1 cellular context compared by ENCODE assay signal in the genomic region with DNA sequence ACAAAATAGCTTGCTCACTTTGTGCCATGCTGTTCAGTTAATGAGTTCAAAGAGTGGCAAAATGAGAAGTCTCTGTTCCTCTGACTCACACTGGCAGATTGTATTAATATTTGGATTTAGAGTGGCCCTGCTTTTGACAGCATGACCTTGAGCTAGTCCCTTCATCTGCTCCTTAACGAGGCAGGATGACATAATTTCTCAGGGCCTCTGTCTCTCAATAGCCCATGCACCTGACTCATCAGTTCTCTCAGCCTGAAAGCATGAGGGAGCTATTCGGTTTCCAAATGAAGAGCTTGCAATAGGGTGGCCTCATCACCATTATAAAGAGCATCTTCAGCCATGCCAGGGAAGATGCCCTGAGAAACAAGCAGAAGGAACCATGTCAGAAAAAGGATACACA.
TF ChIP-seq lines count a peak whose summit lies in the region.

No MANE protein-coding gene starts in this region.

TF ChIP-seq in HEK293, 187 proteins besides CTCF, POLR2A, EP300 and RAD21 (continued from another document):
- TF ChIP-seq ZNF280D (tag by site-specific recombination; IDR thresholded peaks at IDR 0.05) (peak; percentile 59; the same call in 1 of the 2 replicates), ZNF558 (tag by site-specific recombination; IDR thresholded peaks at IDR 0.05) (peak; percentile 54; the same call in 1 of the 2 replicates), ZNF394 (tag by site-specific recombination; IDR thresholded peaks at IDR 0.05; ENCODE audit: borderline replicate concordance) (peak; percentile 67; the same call in 1 of the 2 replicates), ZBTB7A (tag by site-specific recombination; IDR thresholded peaks at IDR 0.05; ENCODE audit: low read depth) (no peak), ZNF660 (tag by site-specific recombination; IDR thresholded peaks at IDR 0.05) (peak; percentile 89), OVOL3 (tag by site-specific recombination; IDR thresholded peaks at IDR 0.05) (no peak), ZEB2 (tag by site-specific recombination; IDR thresholded peaks at IDR 0.05) (peak; percentile 58), FEZF1 (tag by site-specific recombination; IDR thresholded peaks at IDR 0.05) (peak; percentile 45), ZNF114 (tag by site-specific recombination; IDR thresholded peaks at IDR 0.05) (no peak), ZNF629 (tag by site-specific recombination; IDR thresholded peaks at IDR 0.05) (peak; percentile 86), KLF8 (tag by site-specific recombination; IDR thresholded peaks at IDR 0.05) (peak; percentile 43; the same call in 1 of the 2 replicates), ZNF169 (tag by site-specific recombination; IDR thresholded peaks at IDR 0.05) (no peak), RBAK (tag by site-specific recombination; IDR thresholded peaks at IDR 0.05) (no peak), ZNF335 (tag by site-specific recombination; conservative IDR thresholded peaks at IDR 0.05) (0 out of 2 replicates have a peak, but pooled peaks have one; percentile 43), ZNF664 (tag by site-specific recombination; IDR thresholded peaks at IDR 0.05) (0 out of 2 replicates have a peak, but pooled peaks have one; percentile 3), ZNF10 (tag by site-specific recombination; IDR thresholded peaks at IDR 0.05) (peak; percentile 78), ZNF121 (tag by site-specific recombination; IDR thresholded peaks at IDR 0.05) (no peak), KLF10 (tag by site-specific recombination; IDR thresholded peaks at IDR 0.05) (no peak), ZBTB17 (tag by site-specific recombination; IDR thresholded peaks at IDR 0.05) (peak; percentile 43; the same call in 1 of the 2 replicates), ZFP69B (tag by site-specific recombination; IDR thresholded peaks at IDR 0.05) (peak; percentile 30; the same call in 1 of the 2 replicates), ZNF544 (tag by site-specific recombination; IDR thresholded peaks at IDR 0.05) (no peak), ZBTB6 (tag by site-specific recombination; IDR thresholded peaks at IDR 0.05) (peak; percentile 13; the same call in 1 of the 2 replicates), SP2 (tag by site-specific recombination; IDR thresholded peaks at IDR 0.05) (no peak), ZNF548 (tag by site-specific recombination; IDR thresholded peaks at IDR 0.05) (no peak), ZNF555 (tag by site-specific recombination; conservative IDR thresholded peaks at IDR 0.05) (no peak), ZNF24 (tag by site-specific recombination; IDR thresholded peaks at IDR 0.05) (peak; percentile 87), ZFP37 (tag by site-specific recombination; IDR thresholded peaks at IDR 0.05) (0 out of 2 replicates have a peak, but pooled peaks have one; percentile 46), ZNF366 (tag by site-specific recombination; conservative IDR thresholded peaks at IDR 0.05) (peak; percentile 86), ZNF530 (tag by site-specific recombination; IDR thresholded peaks at IDR 0.05; ENCODE audit: low read depth) (no peak), BCL11A (tag by site-specific recombination; IDR thresholded peaks at IDR 0.05; ENCODE audit: low read depth) (peak; percentile 57; the same call in 1 of the 2 replicates), ZNF600 (tag by site-specific recombination; IDR thresholded peaks at IDR 0.05) (0 out of 2 replicates have a peak, but pooled peaks have one; percentile 36), GFI1B (tag by site-specific recombination; IDR thresholded peaks at IDR 0.05) (no peak), ZXDB (tag by site-specific recombination; IDR thresholded peaks at IDR 0.05) (peak; percentile 41; the same call in 1 of the 2 replicates), SP3 (tag by site-specific recombination; IDR thresholded peaks at IDR 0.05) (peak; percentile 27; the same call in 1 of the 2 replicates)
- TF ChIP-seq, protein P1, sequence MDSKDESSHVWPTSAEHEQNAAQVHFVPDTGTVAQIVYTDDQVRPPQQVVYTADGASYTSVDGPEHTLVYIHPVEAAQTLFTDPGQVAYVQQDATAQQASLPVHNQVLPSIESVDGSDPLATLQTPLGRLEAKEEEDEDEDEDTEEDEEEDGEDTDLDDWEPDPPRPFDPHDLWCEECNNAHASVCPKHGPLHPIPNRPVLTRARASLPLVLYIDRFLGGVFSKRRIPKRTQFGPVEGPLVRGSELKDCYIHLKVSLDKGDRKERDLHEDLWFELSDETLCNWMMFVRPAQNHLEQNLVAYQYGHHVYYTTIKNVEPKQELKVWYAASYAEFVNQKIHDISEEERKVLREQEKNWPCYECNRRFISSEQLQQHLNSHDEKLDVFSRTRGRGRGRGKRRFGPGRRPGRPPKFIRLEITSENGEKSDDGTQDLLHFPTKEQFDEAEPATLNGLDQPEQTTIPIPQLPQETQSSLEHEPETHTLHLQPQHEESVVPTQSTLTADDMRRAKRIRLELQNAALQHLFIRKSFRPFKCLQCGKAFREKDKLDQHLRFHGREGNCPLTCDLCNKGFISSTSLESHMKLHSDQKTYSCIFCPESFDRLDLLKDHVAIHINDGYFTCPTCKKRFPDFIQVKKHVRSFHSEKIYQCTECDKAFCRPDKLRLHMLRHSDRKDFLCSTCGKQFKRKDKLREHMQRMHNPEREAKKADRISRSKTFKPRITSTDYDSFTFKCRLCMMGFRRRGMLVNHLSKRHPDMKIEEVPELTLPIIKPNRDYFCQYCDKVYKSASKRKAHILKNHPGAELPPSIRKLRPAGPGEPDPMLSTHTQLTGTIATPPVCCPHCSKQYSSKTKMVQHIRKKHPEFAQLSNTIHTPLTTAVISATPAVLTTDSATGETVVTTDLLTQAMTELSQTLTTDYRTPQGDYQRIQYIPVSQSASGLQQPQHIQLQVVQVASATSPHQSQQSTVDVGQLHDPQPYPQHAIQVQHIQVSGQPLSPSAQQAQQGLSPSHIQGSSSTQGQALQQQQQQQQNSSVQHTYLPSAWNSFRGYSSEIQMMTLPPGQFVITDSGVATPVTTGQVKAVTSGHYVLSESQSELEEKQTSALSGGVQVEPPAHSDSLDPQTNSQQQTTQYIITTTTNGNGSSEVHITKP (tag by site-specific recombination; IDR thresholded peaks at IDR 0.05), result 0 out of 2 replicates have a peak, but pooled peaks have one; percentile 27
- TF ChIP-seq, protein P2, sequence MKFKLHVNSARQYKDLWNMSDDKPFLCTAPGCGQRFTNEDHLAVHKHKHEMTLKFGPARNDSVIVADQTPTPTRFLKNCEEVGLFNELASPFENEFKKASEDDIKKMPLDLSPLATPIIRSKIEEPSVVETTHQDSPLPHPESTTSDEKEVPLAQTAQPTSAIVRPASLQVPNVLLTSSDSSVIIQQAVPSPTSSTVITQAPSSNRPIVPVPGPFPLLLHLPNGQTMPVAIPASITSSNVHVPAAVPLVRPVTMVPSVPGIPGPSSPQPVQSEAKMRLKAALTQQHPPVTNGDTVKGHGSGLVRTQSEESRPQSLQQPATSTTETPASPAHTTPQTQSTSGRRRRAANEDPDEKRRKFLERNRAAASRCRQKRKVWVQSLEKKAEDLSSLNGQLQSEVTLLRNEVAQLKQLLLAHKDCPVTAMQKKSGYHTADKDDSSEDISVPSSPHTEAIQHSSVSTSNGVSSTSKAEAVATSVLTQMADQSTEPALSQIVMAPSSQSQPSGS (tag by site-specific recombination; IDR thresholded peaks at IDR 0.05; ENCODE audit: low read depth), result 0 out of 2 replicates have a peak, but pooled peaks have one; percentile 50
- TF ChIP-seq, protein P3, sequence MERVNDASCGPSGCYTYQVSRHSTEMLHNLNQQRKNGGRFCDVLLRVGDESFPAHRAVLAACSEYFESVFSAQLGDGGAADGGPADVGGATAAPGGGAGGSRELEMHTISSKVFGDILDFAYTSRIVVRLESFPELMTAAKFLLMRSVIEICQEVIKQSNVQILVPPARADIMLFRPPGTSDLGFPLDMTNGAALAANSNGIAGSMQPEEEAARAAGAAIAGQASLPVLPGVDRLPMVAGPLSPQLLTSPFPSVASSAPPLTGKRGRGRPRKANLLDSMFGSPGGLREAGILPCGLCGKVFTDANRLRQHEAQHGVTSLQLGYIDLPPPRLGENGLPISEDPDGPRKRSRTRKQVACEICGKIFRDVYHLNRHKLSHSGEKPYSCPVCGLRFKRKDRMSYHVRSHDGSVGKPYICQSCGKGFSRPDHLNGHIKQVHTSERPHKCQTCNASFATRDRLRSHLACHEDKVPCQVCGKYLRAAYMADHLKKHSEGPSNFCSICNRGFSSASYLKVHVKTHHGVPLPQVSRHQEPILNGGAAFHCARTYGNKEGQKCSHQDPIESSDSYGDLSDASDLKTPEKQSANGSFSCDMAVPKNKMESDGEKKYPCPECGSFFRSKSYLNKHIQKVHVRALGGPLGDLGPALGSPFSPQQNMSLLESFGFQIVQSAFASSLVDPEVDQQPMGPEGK (tag by site-specific recombination; IDR thresholded peaks at IDR 0.05), result peak; percentile 29; the same call in 1 of the 2 replicates
- TF ChIP-seq, protein P4, sequence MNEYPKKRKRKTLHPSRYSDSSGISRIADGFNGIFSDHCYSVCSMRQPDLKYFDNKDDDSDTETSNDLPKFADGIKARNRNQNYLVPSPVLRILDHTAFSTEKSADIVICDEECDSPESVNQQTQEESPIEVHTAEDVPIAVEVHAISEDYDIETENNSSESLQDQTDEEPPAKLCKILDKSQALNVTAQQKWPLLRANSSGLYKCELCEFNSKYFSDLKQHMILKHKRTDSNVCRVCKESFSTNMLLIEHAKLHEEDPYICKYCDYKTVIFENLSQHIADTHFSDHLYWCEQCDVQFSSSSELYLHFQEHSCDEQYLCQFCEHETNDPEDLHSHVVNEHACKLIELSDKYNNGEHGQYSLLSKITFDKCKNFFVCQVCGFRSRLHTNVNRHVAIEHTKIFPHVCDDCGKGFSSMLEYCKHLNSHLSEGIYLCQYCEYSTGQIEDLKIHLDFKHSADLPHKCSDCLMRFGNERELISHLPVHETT (tag by site-specific recombination; IDR thresholded peaks at IDR 0.05), result peak; percentile 60; the same call in 1 of the 2 replicates
- TF ChIP-seq, protein P5, sequence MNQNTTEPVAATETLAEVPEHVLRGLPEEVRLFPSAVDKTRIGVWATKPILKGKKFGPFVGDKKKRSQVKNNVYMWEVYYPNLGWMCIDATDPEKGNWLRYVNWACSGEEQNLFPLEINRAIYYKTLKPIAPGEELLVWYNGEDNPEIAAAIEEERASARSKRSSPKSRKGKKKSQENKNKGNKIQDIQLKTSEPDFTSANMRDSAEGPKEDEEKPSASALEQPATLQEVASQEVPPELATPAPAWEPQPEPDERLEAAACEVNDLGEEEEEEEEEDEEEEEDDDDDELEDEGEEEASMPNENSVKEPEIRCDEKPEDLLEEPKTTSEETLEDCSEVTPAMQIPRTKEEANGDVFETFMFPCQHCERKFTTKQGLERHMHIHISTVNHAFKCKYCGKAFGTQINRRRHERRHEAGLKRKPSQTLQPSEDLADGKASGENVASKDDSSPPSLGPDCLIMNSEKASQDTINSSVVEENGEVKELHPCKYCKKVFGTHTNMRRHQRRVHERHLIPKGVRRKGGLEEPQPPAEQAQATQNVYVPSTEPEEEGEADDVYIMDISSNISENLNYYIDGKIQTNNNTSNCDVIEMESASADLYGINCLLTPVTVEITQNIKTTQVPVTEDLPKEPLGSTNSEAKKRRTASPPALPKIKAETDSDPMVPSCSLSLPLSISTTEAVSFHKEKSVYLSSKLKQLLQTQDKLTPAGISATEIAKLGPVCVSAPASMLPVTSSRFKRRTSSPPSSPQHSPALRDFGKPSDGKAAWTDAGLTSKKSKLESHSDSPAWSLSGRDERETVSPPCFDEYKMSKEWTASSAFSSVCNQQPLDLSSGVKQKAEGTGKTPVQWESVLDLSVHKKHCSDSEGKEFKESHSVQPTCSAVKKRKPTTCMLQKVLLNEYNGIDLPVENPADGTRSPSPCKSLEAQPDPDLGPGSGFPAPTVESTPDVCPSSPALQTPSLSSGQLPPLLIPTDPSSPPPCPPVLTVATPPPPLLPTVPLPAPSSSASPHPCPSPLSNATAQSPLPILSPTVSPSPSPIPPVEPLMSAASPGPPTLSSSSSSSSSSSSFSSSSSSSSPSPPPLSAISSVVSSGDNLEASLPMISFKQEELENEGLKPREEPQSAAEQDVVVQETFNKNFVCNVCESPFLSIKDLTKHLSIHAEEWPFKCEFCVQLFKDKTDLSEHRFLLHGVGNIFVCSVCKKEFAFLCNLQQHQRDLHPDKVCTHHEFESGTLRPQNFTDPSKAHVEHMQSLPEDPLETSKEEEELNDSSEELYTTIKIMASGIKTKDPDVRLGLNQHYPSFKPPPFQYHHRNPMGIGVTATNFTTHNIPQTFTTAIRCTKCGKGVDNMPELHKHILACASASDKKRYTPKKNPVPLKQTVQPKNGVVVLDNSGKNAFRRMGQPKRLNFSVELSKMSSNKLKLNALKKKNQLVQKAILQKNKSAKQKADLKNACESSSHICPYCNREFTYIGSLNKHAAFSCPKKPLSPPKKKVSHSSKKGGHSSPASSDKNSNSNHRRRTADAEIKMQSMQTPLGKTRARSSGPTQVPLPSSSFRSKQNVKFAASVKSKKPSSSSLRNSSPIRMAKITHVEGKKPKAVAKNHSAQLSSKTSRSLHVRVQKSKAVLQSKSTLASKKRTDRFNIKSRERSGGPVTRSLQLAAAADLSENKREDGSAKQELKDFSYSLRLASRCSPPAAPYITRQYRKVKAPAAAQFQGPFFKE (tag by site-specific recombination; IDR thresholded peaks at IDR 0.05; ENCODE audit: borderline replicate concordance), result no peak
